ENCODE assay signal across 9 cellular contexts in the genomic region with DNA sequence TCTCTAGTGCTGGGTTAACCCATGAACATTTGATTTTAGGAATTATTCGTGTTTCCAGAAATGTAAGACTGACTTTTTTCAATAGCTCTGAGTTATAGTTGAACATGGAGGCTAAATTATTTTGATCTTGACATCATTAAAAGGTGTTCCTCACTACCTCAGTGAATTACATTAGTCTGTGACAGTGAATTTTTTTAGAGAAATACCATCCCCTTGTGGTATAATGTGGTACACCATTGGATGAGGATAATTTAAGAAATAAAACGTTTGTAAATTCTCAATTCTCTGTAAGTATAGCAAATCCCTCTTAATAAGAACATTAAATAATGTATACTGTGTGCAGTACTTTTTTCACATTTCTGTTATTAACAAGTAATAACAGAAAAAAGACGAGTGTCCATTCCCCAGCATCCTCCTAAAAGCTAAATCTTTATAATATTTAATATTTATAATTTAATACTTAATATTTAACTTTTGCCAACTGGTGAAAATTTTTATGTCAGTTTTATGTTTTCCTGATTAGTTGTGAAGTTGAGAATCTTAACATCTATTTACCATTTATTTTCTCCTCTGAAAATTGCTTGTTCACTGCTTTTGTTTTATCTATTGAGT.
A peak's percentile ranks its signal among the peaks of the same experiment; 100 is the strongest.
DNase-seq lines count a peak whose midpoint lies in the region; ATAC-seq and TF ChIP-seq lines count a peak whose summit lies in the region.
"Had no signal": no experiment of that assay in that cellular context is flagged by ENCODE, and none has a peak within 500 bp of the region (broad histone marks: within the 10 kb centered on the region; RNA-seq: fewer than 3 reads in every experiment).

No MANE protein-coding gene starts in this region.

- H3K9me3 ChIP-seq in heart left ventricle: peaks cover 0 to 17% (median 0%) of the 10 kb centered on the region in 12 donors
- no peaks in the 10 kb centered on the region for H3K9me3 ChIP-seq in smooth muscle cell (replicated peaks; ENCODE audit: low read depth)

- no peaks in the 10 kb centered on the region for H3K4me1 Mint-ChIP-seq in T-helper 2 cell treated with Interferon-gamma antibody and Interleukin-4, amounts not matched to agents 5 μg/mL and 100 μg/mL, for 36 hours (ENCODE audit: low read depth)
- H3K4me1 Mint-ChIP-seq: activated naive CD8-positive, alpha-beta T cell treated with anti-CD3 and anti-CD28 coated beads, Interleukin-2, amount 10 ng/mL, durations not matched to agents 7 days and 5 days had no signal

- no peak overlapping the region for H2AFZ ChIP-seq in smooth muscle cell (ENCODE audit: low read depth)

- peak; percentile 33 to 61 (median 49) for TF ChIP-seq CTCF in heart left ventricle (IDR thresholded peaks at IDR 0.05)
- peak; percentile 67 for TF ChIP-seq CTCF in epithelial cell of esophagus (IDR thresholded peaks at IDR 0.05; ENCODE audit: insufficient read depth, low read depth, low read length, missing control alignments)
- peak; percentile 68 for TF ChIP-seq CTCF in smooth muscle cell (IDR thresholded peaks at IDR 0.05; ENCODE audit: borderline replicate concordance, insufficient read depth, poor library complexity, severe bottlenecking)

- no peak overlapping the region for H3K27ac Mint-ChIP-seq in T-helper 2 cell treated with Interferon-gamma antibody and Interleukin-4, amounts not matched to agents 5 μg/mL and 100 μg/mL, for 36 hours
- H3K27ac Mint-ChIP-seq: activated naive CD8-positive, alpha-beta T cell treated with anti-CD3 and anti-CD28 coated beads, Interleukin-2, amount 10 ng/mL, durations not matched to agents 7 days and 5 days had no signal

- no peaks in the 10 kb centered on the region for H3K27me3 Mint-ChIP-seq in T-helper 2 cell treated with Interferon-gamma antibody and Interleukin-4, amounts not matched to agents 5 μg/mL and 100 μg/mL, for 36 hours (ENCODE audit: low read depth)

- no peaks in the 10 kb centered on the region for H3K36me3 Mint-ChIP-seq in T-helper 2 cell treated with Interferon-gamma antibody and Interleukin-4, amounts not matched to agents 5 μg/mL and 100 μg/mL, for 36 hours (ENCODE audit: low read depth)
- H3K36me3 Mint-ChIP-seq: activated naive CD8-positive, alpha-beta T cell treated with anti-CD3 and anti-CD28 coated beads, Interleukin-2, amount 10 ng/mL, durations not matched to agents 7 days and 5 days had no signal

- no peaks in the 10 kb centered on the region for H4K20me1 ChIP-seq in smooth muscle cell (ENCODE audit: low read depth)

- ATAC-seq in heart left ventricle (no peak), Right ventricle myocardium superior (ENCODE audit: poor library complexity) (no peak), HG02981 (IDR thresholded peaks at IDR 0.05; ENCODE audit: unreplicated experiment) (no peak)

- no peak overlapping the region for H3K27ac ChIP-seq in heart left ventricle
- H3K27ac ChIP-seq in smooth muscle cell (ENCODE audit: low read depth): no peak overlapping the region

- H3K4me3 ChIP-seq in heart left ventricle (no peak overlapping the region), epithelial cell of esophagus (ENCODE audit: low read length) (no peak overlapping the region), smooth muscle cell (no peak overlapping the region)

- H3K4me2 ChIP-seq in smooth muscle cell: no peak overlapping the region

- intact Hi-C loops in heart left ventricle (cut with DNase I): loop anchor here in 6 of 10 donors (5.0 to 10.0 kb wide), 2 partner anchors 233 to 235 kb away; no protein-coding TSS in a partner anchor
- intact Hi-C loops in Right ventricle myocardium superior (cut with DNase I): loop anchor here (5.0 kb wide), 1 partner anchor 235 kb away; no protein-coding TSS in a partner anchor

- H3F3A ChIP-seq in smooth muscle cell (ENCODE audit: low read depth): no peaks in the 10 kb centered on the region

- H3K4me3 Mint-ChIP-seq in T-helper 2 cell treated with Interferon-gamma antibody and Interleukin-4, amounts not matched to agents 5 μg/mL and 100 μg/mL, for 36 hours: no peak overlapping the region
- H3K4me3 Mint-ChIP-seq: activated naive CD8-positive, alpha-beta T cell treated with anti-CD3 and anti-CD28 coated beads, Interleukin-2, amount 10 ng/mL, durations not matched to agents 7 days and 5 days had no signal

- no peaks in the 10 kb centered on the region for H3K79me2 ChIP-seq in smooth muscle cell (ENCODE audit: low read depth)

- H3K36me3 ChIP-seq in heart left ventricle (no peaks in the 10 kb centered on the region), smooth muscle cell (ENCODE audit: low read depth) (no peaks in the 10 kb centered on the region)

- no peak for TF ChIP-seq POLR2A in heart left ventricle (IDR thresholded peaks at IDR 0.05)

- no peaks in the 10 kb centered on the region for H3K9me3 Mint-ChIP-seq in T-helper 2 cell treated with Interferon-gamma antibody and Interleukin-4, amounts not matched to agents 5 μg/mL and 100 μg/mL, for 36 hours
- H3K9me3 Mint-ChIP-seq: activated naive CD8-positive, alpha-beta T cell treated with anti-CD3 and anti-CD28 coated beads, Interleukin-2, amount 10 ng/mL, durations not matched to agents 7 days and 5 days had no signal

- WGBS in heart left ventricle, 4 donors: 11 to 14% (median 12%) methylated on average over 3 of the region's 3 CpGs
- 10% methylated on average over 3 of the region's 3 CpGs for WGBS in smooth muscle cell (ENCODE audit: low lambda C conversion rate)

- H3K4me1 ChIP-seq in heart left ventricle (no peaks in the 10 kb centered on the region), smooth muscle cell (ENCODE audit: low read depth) (no peaks in the 10 kb centered on the region)

- H3K9ac ChIP-seq in smooth muscle cell (ENCODE audit: low read depth): no peak overlapping the region

- H3K27me3 ChIP-seq in heart left ventricle: peaks cover 0 to 6% (median 0%) of the 10 kb centered on the region in 9 donors
- H3K27me3 ChIP-seq in smooth muscle cell (ENCODE audit: low read depth): no peaks in the 10 kb centered on the region

- no peak for DNase-seq in heart left ventricle
- no peak for DNase-seq in Right ventricle myocardium superior
- peak; percentile 24 for DNase-seq in NCI-H345 treated with DMSO at 0.1 percent for 48 hours (lab: John Stamatoyannopoulos, UW; ENCODE audit: unreplicated experiment)
- peak; percentile 36 for DNase-seq in epithelial cell of esophagus (ENCODE audit: low read depth)
- DNase-seq in smooth muscle cell (lab: John Stamatoyannopoulos, UW; ENCODE audit: unreplicated experiment): no peak
- DNase-seq in NCI-H226: no peak
- no peak for DNase-seq in T-helper 2 cell treated with Interferon-gamma antibody and Interleukin-4, amounts not matched to agents 5 μg/mL and 100 μg/mL, for 36 hours (ENCODE audit: low spot score)
- DNase-seq: activated naive CD8-positive, alpha-beta T cell treated with anti-CD3 and anti-CD28 coated beads, Interleukin-2, amount 10 ng/mL, durations not matched to agents 7 days and 5 days had no signal

Comparison
In these comparisons a context has a peak if more than half of its experiments do, and no peak if none do; other contexts are left out.
1. DNase-seq: peak in NCI-H345 treated with DMSO at 0.1 percent for 48 hours (single experiment) and epithelial cell of esophagus (single experiment); none in heart left ventricle (0 of 5), Right ventricle myocardium superior (single experiment), smooth muscle cell (single experiment), NCI-H226 (single experiment) and T-helper 2 cell treated with Interferon-gamma antibody and Interleukin-4, amounts not matched to agents 5 μg/mL and 100 μg/mL, for 36 hours (single experiment).
2. Peak in every context shown above with its lines, with median percentiles within 50 percentile points of each other: CTCF ChIP-seq.